Comparison of ENCODE assay signal across 28 cellular contexts in the genomic region with DNA sequence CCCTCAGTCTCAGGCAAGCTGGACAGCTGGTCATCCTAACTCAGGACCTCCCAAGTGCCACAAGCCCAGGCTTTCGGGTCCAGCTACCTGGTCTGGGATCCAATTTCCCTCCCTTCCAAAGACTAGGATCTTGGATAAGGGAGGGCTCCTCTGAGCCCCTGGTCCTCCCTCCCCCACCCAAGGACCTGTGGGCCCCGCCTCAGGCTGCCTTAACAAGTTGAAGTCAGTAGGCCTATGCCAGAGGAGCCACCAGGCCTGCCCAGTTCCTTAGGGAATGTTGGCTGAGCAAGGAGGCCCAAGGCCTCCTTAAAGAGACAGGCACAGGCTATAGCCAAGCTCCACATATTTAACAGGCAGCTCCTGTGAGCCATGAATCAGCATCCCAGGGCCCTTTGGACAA.
"Had no signal": no experiment of that assay in that cellular context is flagged by ENCODE, and none has a peak within 500 bp of the region (broad histone marks: within the 10 kb centered on the region; RNA-seq: fewer than 3 reads in every experiment).

No MANE protein-coding gene starts in this region.

- H3K27me3 ChIP-seq: ascending aorta, cardiac muscle cell had no signal

- H3K36me3 ChIP-seq: ascending aorta, cardiac muscle cell had no signal

- H3K9me3 ChIP-seq: ascending aorta had no signal

- H3K4me3 ChIP-seq: ascending aorta, cardiac muscle cell had no signal

- DNase-seq: activated CD4-positive, alpha-beta memory T cell treated with anti-CD3 and anti-CD28 coated beads, Interleukin-2, amount 10 ng/mL, durations not matched to agents 7 days and 5 days; activated CD4-positive, alpha-beta T cell treated with anti-CD3 and anti-CD28 coated beads for 1 hour; activated CD4-positive, alpha-beta T cell treated with anti-CD3 and anti-CD28 coated beads for 36 hours; activated CD4-positive, alpha-beta T cell treated with anti-CD3 and anti-CD28 coated beads for 48 hours; activated CD4-positive, alpha-beta T cell treated with anti-CD3 and anti-CD28 coated beads, Interleukin-2, amount 10 ng/mL, durations not matched to agents 7 days and 5 days; activated CD4-positive, alpha-beta T cell treated with anti-CD3 and anti-CD28 coated beads, Interleukin-2, amount 50 U/mL, for 48 hours; activated CD4-positive, CD25-positive, alpha-beta regulatory T cell; activated CD8-positive, alpha-beta memory T cell treated with anti-CD3 and anti-CD28 coated beads for 24 hours; activated CD8-positive, alpha-beta memory T cell treated with anti-CD3 and anti-CD28 coated beads, Interleukin-2, amount 10 ng/mL, durations not matched to agents 7 days and 5 days; activated CD8-positive, alpha-beta memory T cell treated with anti-CD3 and anti-CD28 coated beads, Interleukin-2, amount 50 U/mL, for 48 hours; activated CD8-positive, alpha-beta T cell treated with anti-CD3 and anti-CD28 coated beads, Interleukin-2, amount 10 ng/mL, durations not matched to agents 7 days and 5 days; activated effector memory CD4-positive, alpha-beta T cell treated with Interleukin-2 at 50 U/mL for 16 hours; activated gamma-delta T cell; activated naive CD4-positive, alpha-beta T cell treated with anti-CD3 and anti-CD28 coated beads, Interleukin-2, amount 10 ng/mL, durations not matched to agents 7 days and 5 days; activated naive CD4-positive, alpha-beta T cell treated with Interleukin-2 at 50 U/mL for 16 hours; activated naive CD8-positive, alpha-beta T cell treated with anti-CD3 and anti-CD28 coated beads, Interleukin-2, amount 10 ng/mL, durations not matched to agents 7 days and 5 days; activated naive CD8-positive, alpha-beta T cell treated with anti-CD3 and anti-CD28 coated beads, Interleukin-2, amount 50 U/mL, for 24 hours; activated T-cell treated with anti-CD3 and anti-CD28 coated beads, Interleukin-2, amount 50 U/mL, for 24 hours; activated T-cell treated with anti-CD3 and anti-CD28 coated beads, Interleukin-2, amount 50 U/mL, for 48 hours; amygdala; anterior cingulate cortex; cerebellar nuclear complex; T-helper 1 cell; T-helper 2 cell; T-helper 9 cell had no signal

- H3K4me1 ChIP-seq: ascending aorta had no signal

- H3K27ac ChIP-seq: ascending aorta, cardiac muscle cell, VCaP had no signal
